In genomic region chrX:110462957-110463356, GRCh38 we compare ENCODE assay signal across 11 cellular contexts.
DNase-seq lines count a peak whose midpoint lies in the region; ATAC-seq and TF ChIP-seq lines count a peak whose summit lies in the region.
"Had no signal": no experiment of that assay in that cellular context is flagged by ENCODE, and none has a peak within 500 bp of the region (broad histone marks: within the 10 kb centered on the region; RNA-seq: fewer than 3 reads in every experiment).

No MANE protein-coding gene starts in this region.

- H3K4me3 ChIP-seq in BJ (ENCODE audit: low read depth, low read length) (no peak overlapping the region), GM23338 (no peak overlapping the region), Panc1 (ENCODE audit: low read depth in 2 of 2, low read length in 2 of 2) (no peak overlapping the region), HAP-1 (no peak overlapping the region)
- H3K4me3 ChIP-seq: colonic mucosa had no signal

- no peaks in the 10 kb centered on the region for H3K79me2 ChIP-seq in GM23338 (replicated peaks; ENCODE audit: insufficient read depth)

- no peaks in the 10 kb centered on the region for H4K20me1 ChIP-seq in GM23338 (replicated peaks; ENCODE audit: insufficient read depth)

- no peaks in the 10 kb centered on the region for H3F3A ChIP-seq in GM23338 (replicated peaks; ENCODE audit: low read depth)

- intact Hi-C loops in Panc1 (cut with micrococcal nuclease; ENCODE audit: unreplicated experiment): no loop called here

- no peaks in the 10 kb centered on the region for H3K4me1 Mint-ChIP-seq in GM23338
- no peaks in the 10 kb centered on the region for H3K4me1 Mint-ChIP-seq in activated CD4-positive, alpha-beta T cell treated with anti-CD3 and anti-CD28 coated beads, Interleukin-2, amount 10 ng/mL, durations not matched to agents 7 days and 5 days
- H3K4me1 Mint-ChIP-seq: activated naive CD8-positive, alpha-beta T cell treated with anti-CD3 and anti-CD28 coated beads, Interleukin-2, amount 50 U/mL, for 24 hours had no signal

- no peak for DNase-seq in BJ (ENCODE audit: low read depth)
- DNase-seq in GM23338 (ENCODE audit: low spot score): peak; percentile 21
- DNase-seq in Panc1 (ENCODE audit: low read depth, low spot score): no peak
- no peak for DNase-seq in foreskin keratinocyte
- DNase-seq in activated CD4-positive, alpha-beta T cell treated with anti-CD3 and anti-CD28 coated beads, Interleukin-2, amount 10 ng/mL, durations not matched to agents 7 days and 5 days: no peak
- no peak for DNase-seq in HAP-1 (ENCODE audit: low spot score in 2 of 2)
- DNase-seq in stimulated activated naive CD8-positive, alpha-beta T cell treated with anti-CD3 and anti-CD28 coated beads, Interleukin-15, Interleukin-2, amounts not matched to agents 100 U/mL and 50 U/mL, for 24 hours: no peak
- DNase-seq: activated naive CD8-positive, alpha-beta T cell treated with anti-CD3 and anti-CD28 coated beads, Interleukin-2, amount 50 U/mL, for 24 hours; colonic mucosa; SHP77 treated with DMSO at 0.1 percent for 48 hours had no signal

- H3K4me1 ChIP-seq in GM23338 (ENCODE audit: insufficient read depth): no peaks in the 10 kb centered on the region
- no peaks in the 10 kb centered on the region for H3K4me1 ChIP-seq in Panc1 (ENCODE audit: control insufficient read depth, insufficient read depth, low read length)
- H3K4me1 ChIP-seq in foreskin keratinocyte: no peaks in the 10 kb centered on the region
- H3K4me1 ChIP-seq in HAP-1: no peaks in the 10 kb centered on the region
- H3K4me1 ChIP-seq: colonic mucosa had no signal

- H3K27me3 ChIP-seq in BJ (ENCODE audit: control insufficient read depth, insufficient read depth, low read length): no peaks in the 10 kb centered on the region
- H3K27me3 ChIP-seq in GM23338 (ENCODE audit: insufficient read depth): no peaks in the 10 kb centered on the region
- H3K27me3 ChIP-seq in Panc1 (ENCODE audit: control insufficient read depth, insufficient read depth, low read length): no peaks in the 10 kb centered on the region
- H3K27me3 ChIP-seq in foreskin keratinocyte: no peaks in the 10 kb centered on the region
- H3K27me3 ChIP-seq in HAP-1 (ENCODE audit: low read depth): no peaks in the 10 kb centered on the region

- no TSS peak for BruUV-seq in Panc1 (replicated peaks; lab: Mats Ljungman, UMichigan)

- CTCF ChIA-PET in BJ (lab: Yijun Ruan, JAX): interaction anchor here (1.0 to 3.1 kb wide), 2 partner anchors 203 to 385 kb away, joined by 3 to 17 read pairs; no protein-coding TSS in a partner anchor
- CTCF ChIA-PET in Panc1 (lab: Charles Lee): no interaction called here
- CTCF ChIA-PET in activated CD4-positive, alpha-beta T cell treated with anti-CD3 and anti-CD28 coated beads, Interleukin-2, amount 10 ng/mL, durations not matched to agents 7 days and 5 days (lab: Charles Lee): no interaction called here

- no peaks in the 10 kb centered on the region for H3K9me3 ChIP-seq in Panc1 (ENCODE audit: control insufficient read depth, insufficient read depth, low read depth, low read length)
- no peaks in the 10 kb centered on the region for H3K9me3 ChIP-seq in HAP-1
- H3K9me3 ChIP-seq: colonic mucosa had no signal

- H3K9me2 ChIP-seq in GM23338 (ENCODE audit: insufficient read depth): no peaks in the 10 kb centered on the region

- in situ Hi-C loops in Panc1 (cut with HindIII; ENCODE audit: low pct_unique_long_range_greater_than_20kb, low sequenced_read_pairs): no loop called here
- in situ Hi-C loops in HAP-1 (cut with MboI; ENCODE audit: low sequenced_read_pairs): no loop called here

- no peaks in the 10 kb centered on the region for H3K36me3 ChIP-seq in BJ (ENCODE audit: control insufficient read depth, insufficient read depth, low read length)
- no peaks in the 10 kb centered on the region for H3K36me3 ChIP-seq in GM23338 (ENCODE audit: insufficient read depth)
- H3K36me3 ChIP-seq in Panc1 (ENCODE audit: control insufficient read depth, insufficient read depth, low read length): no peaks in the 10 kb centered on the region
- H3K36me3 ChIP-seq in HAP-1 (replicated peaks): no peaks in the 10 kb centered on the region
- H3K36me3 ChIP-seq: colonic mucosa had no signal

- H3K36me3 Mint-ChIP-seq in GM23338 (ENCODE audit: low read depth): no peaks in the 10 kb centered on the region; the same call in 2 of the 3 replicates
- no peaks in the 10 kb centered on the region for H3K36me3 Mint-ChIP-seq in activated CD4-positive, alpha-beta T cell treated with anti-CD3 and anti-CD28 coated beads, Interleukin-2, amount 10 ng/mL, durations not matched to agents 7 days and 5 days (ENCODE audit: low read depth)

- ATAC-seq in GM23338 (peak; percentile 71), Panc1 (no peak), foreskin keratinocyte (no peak), HG03460 (IDR thresholded peaks at IDR 0.05; ENCODE audit: unreplicated experiment) (no peak)
- ATAC-seq in stimulated activated naive CD8-positive, alpha-beta T cell treated with anti-CD3 and anti-CD28 coated beads, Interleukin-15, Interleukin-2, amounts not matched to agents 100 U/mL and 50 U/mL, for 24 hours: no peak
- ATAC-seq: activated naive CD8-positive, alpha-beta T cell treated with anti-CD3 and anti-CD28 coated beads, Interleukin-2, amount 50 U/mL, for 24 hours had no signal

- no peak overlapping the region for H2AFZ ChIP-seq in GM23338

- H3K4me3 Mint-ChIP-seq in GM23338: no peak overlapping the region
- H3K4me3 Mint-ChIP-seq in activated CD4-positive, alpha-beta T cell treated with anti-CD3 and anti-CD28 coated beads, Interleukin-2, amount 10 ng/mL, durations not matched to agents 7 days and 5 days: no peak overlapping the region
- H3K4me3 Mint-ChIP-seq: activated naive CD8-positive, alpha-beta T cell treated with anti-CD3 and anti-CD28 coated beads, Interleukin-2, amount 50 U/mL, for 24 hours had no signal

- peak; percentile 22; the same call in 1 of the 2 replicates for TF ChIP-seq CTCF in BJ (IDR thresholded peaks at IDR 0.05; ENCODE audit: insufficient read depth, low read depth, low read length)
- TF ChIP-seq CTCF in GM23338 (conservative IDR thresholded peaks at IDR 0.05; ENCODE audit: low read depth in 2 of 2): peak; percentile 33 to 64; a peak in 3 of 4 replicates
- peak; percentile 41 for TF ChIP-seq CTCF in Panc1 (IDR thresholded peaks at IDR 0.05)
- peak; percentile 20 for TF ChIP-seq CTCF in foreskin keratinocyte (conservative IDR thresholded peaks at IDR 0.05)

- no peak overlapping the region for H3K4me2 ChIP-seq in GM23338

- H3K27ac Mint-ChIP-seq in GM23338: no peak overlapping the region
- no peak overlapping the region for H3K27ac Mint-ChIP-seq in activated CD4-positive, alpha-beta T cell treated with anti-CD3 and anti-CD28 coated beads, Interleukin-2, amount 10 ng/mL, durations not matched to agents 7 days and 5 days
- H3K27ac Mint-ChIP-seq: activated naive CD8-positive, alpha-beta T cell treated with anti-CD3 and anti-CD28 coated beads, Interleukin-2, amount 50 U/mL, for 24 hours had no signal

- no peaks in the 10 kb centered on the region for H3K9me3 Mint-ChIP-seq in GM23338
- H3K9me3 Mint-ChIP-seq in activated CD4-positive, alpha-beta T cell treated with anti-CD3 and anti-CD28 coated beads, Interleukin-2, amount 10 ng/mL, durations not matched to agents 7 days and 5 days: no peaks in the 10 kb centered on the region
- H3K9me3 Mint-ChIP-seq: activated naive CD8-positive, alpha-beta T cell treated with anti-CD3 and anti-CD28 coated beads, Interleukin-2, amount 50 U/mL, for 24 hours had no signal

- H3K27ac ChIP-seq in GM23338 (ENCODE audit: low read depth) (no peak overlapping the region), Panc1 (ENCODE audit: low read length) (no peak overlapping the region), foreskin keratinocyte (no peak overlapping the region)
- H3K27ac ChIP-seq: colonic mucosa had no signal

- POLR2A ChIA-PET in BJ (lab: Charles Lee) (no interaction called here), Panc1 (lab: Charles Lee) (no interaction called here)
- POLR2A ChIA-PET in activated CD4-positive, alpha-beta T cell treated with anti-CD3 and anti-CD28 coated beads, Interleukin-2, amount 10 ng/mL, durations not matched to agents 7 days and 5 days (lab: Charles Lee): no interaction called here

- H3K27me3 Mint-ChIP-seq in GM23338 (ENCODE audit: insufficient read depth, low read depth, poor library complexity): no peaks in the 10 kb centered on the region
- no peaks in the 10 kb centered on the region for H3K27me3 Mint-ChIP-seq in activated CD4-positive, alpha-beta T cell treated with anti-CD3 and anti-CD28 coated beads, Interleukin-2, amount 10 ng/mL, durations not matched to agents 7 days and 5 days

TF ChIP-seq in GM23338, 12 proteins besides CTCF, POLR2A, EP300 and RAD21 (continues in another document):
- TF ChIP-seq POLR2AphosphoS5 (IDR thresholded peaks at IDR 0.05; ENCODE audit: low read depth) (no peak), JUNB (IDR thresholded peaks at IDR 0.05; ENCODE audit: unreplicated experiment) (no peak), ETS1 (IDR thresholded peaks at IDR 0.05) (no peak), ZNF331 (CRISPR knock-in tag; IDR thresholded peaks at IDR 0.05; ENCODE audit: low read depth) (no peak), EZH2 (IDR thresholded peaks at IDR 0.05; ENCODE audit: low read depth, unreplicated experiment) (no peak), ZNF114 (CRISPR knock-in tag; IDR thresholded peaks at IDR 0.05) (no peak), CREB1 (CRISPR knock-in tag; IDR thresholded peaks at IDR 0.05; ENCODE audit: low read depth) (no peak), NANOG (IDR thresholded peaks at IDR 0.05; ENCODE audit: borderline replicate concordance) (no peak)
